18 cellular contexts compared by ENCODE assay signal in genomic region chr11:134574947-134575346, GRCh38.
DNase-seq lines count a peak whose midpoint lies in the region; ATAC-seq, FAIRE-seq and TF ChIP-seq lines count a peak whose summit lies in the region.
"Had no signal": no experiment of that assay in that cellular context is flagged by ENCODE, and none has a peak within 500 bp of the region (broad histone marks: within the 10 kb centered on the region; RNA-seq: fewer than 3 reads in every experiment).

No MANE protein-coding gene starts in this region.

- intact Hi-C loops in left ventricle myocardium inferior (cut with micrococcal nuclease) = no loop called here
- intact Hi-C loops in spleen (cut with DNase I; ENCODE audit: low total_unique reads) = no loop called here
- intact Hi-C loops in transverse colon (cut with DNase I; ENCODE audit: low total_unique reads) = no loop called here

- H2BK15ac ChIP-seq in H1 (ENCODE audit: low read length) = 0 out of 2 replicates have a peak overlapping the region, but pooled peaks have one; percentile 1

- H3K9me3 ChIP-seq in right atrium auricular region (no peaks in the 10 kb centered on the region), left ventricle myocardium inferior (replicated peaks) (no peaks in the 10 kb centered on the region), H1 (ENCODE audit: insufficient read depth in 2 of 2, low read depth in 1 of 2, low read length in 1 of 2) (no peaks in the 10 kb centered on the region), spleen (no peaks in the 10 kb centered on the region), transverse colon (no peaks in the 10 kb centered on the region)
- H3K9me3 ChIP-seq: BLaER1 treated with 17β-estradiol and CSF1 and Interleukin-3, amounts not matched to agents 10 nM and 100 nM had no signal

- TF ChIP-seq CTCF in right atrium auricular region (IDR thresholded peaks at IDR 0.05) (no peak), left ventricle myocardium inferior (IDR thresholded peaks at IDR 0.05; ENCODE audit: borderline replicate concordance) (no peak), H1 (IDR thresholded peaks at IDR 0.05; ENCODE audit: control extremely low read depth in 1 of 3, insufficient read depth in 1 of 3, low read depth in 1 of 3, low read length in 3 of 3) (no peak), spleen (IDR thresholded peaks at IDR 0.05 in 8 of 11, conservative IDR thresholded peaks at IDR 0.05 in 3 of 11) (no peak), transverse colon (IDR thresholded peaks at IDR 0.05) (no peak)

- H3K14ac ChIP-seq in H1 (ENCODE audit: insufficient read length) = no peak overlapping the region

- H3K9ac ChIP-seq in H1 (replicated peaks in 1 of 4; ENCODE audit: extremely low read depth in 1 of 4, low read depth in 3 of 4, low read length in 3 of 4) = no peak overlapping the region
- H3K9ac ChIP-seq: BLaER1 treated with 17β-estradiol and CSF1 and Interleukin-3, amounts not matched to agents 10 nM and 100 nM had no signal

- in situ Hi-C loops in transverse colon (cut with MboI; ENCODE audit: low pct_ligation_motif_present in 1 of 4, low pct_unique_long_range_greater_than_20kb in 1 of 4, low sequenced_read_pairs in 3 of 4) = loop anchor here in 1 of 4 donors (25.0 kb wide), 1 partner anchor 88 kb away; no protein-coding TSS in a partner anchor

- no peak overlapping the region for H3K4ac ChIP-seq in H1 (replicated peaks; ENCODE audit: insufficient read length, low read depth, low read length)

- H2AK5ac ChIP-seq in H1 (ENCODE audit: low read depth, low read length) = no peak overlapping the region

- H3K18ac ChIP-seq in H1 (ENCODE audit: extremely low read depth, low read length) = no peak overlapping the region

- H3K79me1 ChIP-seq in H1 (ENCODE audit: low read depth, low read length) = no peaks in the 10 kb centered on the region

- TF ChIP-seq POLR2A in H1 (IDR thresholded peaks at IDR 0.05; ENCODE audit: control extremely low read depth in 1 of 2, low read depth in 2 of 2, low read length in 2 of 2) (no peak), spleen (IDR thresholded peaks at IDR 0.05) (no peak), transverse colon (IDR thresholded peaks at IDR 0.05) (no peak)

- DNase-seq in right atrium auricular region (ENCODE audit: low spot score) = peak; percentile 43
- DNase-seq in left ventricle myocardium inferior = no peak
- no peak for DNase-seq in H1 (ENCODE audit: low read depth in 1 of 2, low spot score in 2 of 2)
- DNase-seq in left lobe of liver (ENCODE audit: low spot score) = peak; percentile 10
- peak; percentile 62 for DNase-seq in spleen
- DNase-seq in transverse colon = no peak
- DNase-seq: CD8-positive, alpha-beta memory T cell; COR-L47; DMS 273 treated with DMSO at 0.1 percent for 48 hours; DMS53; DND-41; EL; GOT3; H9 had no signal

- H3K27ac ChIP-seq in right atrium auricular region (no peak overlapping the region), left ventricle myocardium inferior (replicated peaks) (no peak overlapping the region), H1 (ENCODE audit: low read depth, low read length) (no peak overlapping the region), spleen (no peak overlapping the region), transverse colon (no peak overlapping the region)
- H3K27ac ChIP-seq: BLaER1 treated with 17β-estradiol and CSF1 and Interleukin-3, amounts not matched to agents 10 nM and 100 nM had no signal

- no peaks in the 10 kb centered on the region for H3K23me2 ChIP-seq in H1 (ENCODE audit: low read depth, low read length)

- H2BK5ac ChIP-seq in H1 (ENCODE audit: low read depth, low read length) = no peak overlapping the region

- no peak overlapping the region for H4K8ac ChIP-seq in H1 (ENCODE audit: extremely low read depth, insufficient read depth, low read length)

- H2BK120ac ChIP-seq in H1 (replicated peaks; ENCODE audit: low read depth, low read length) = no peak overlapping the region

- no peak overlapping the region for H4K91ac ChIP-seq in H1 (replicated peaks; ENCODE audit: insufficient read length, low read length)

- no peak overlapping the region for H3K23ac ChIP-seq in H1 (ENCODE audit: insufficient read length)

- no peaks in the 10 kb centered on the region for H3K79me2 ChIP-seq in H1 (ENCODE audit: control insufficient read depth in 1 of 2, insufficient read depth in 2 of 2, low read length in 2 of 2)

- no peak for ATAC-seq in left lobe of liver
- no peak for ATAC-seq in HG03442 (IDR thresholded peaks at IDR 0.05; ENCODE audit: unreplicated experiment)
- ATAC-seq in esophagus mucosa = no peak
- ATAC-seq: GM12878 had no signal

- H2BK20ac ChIP-seq in H1 (ENCODE audit: low read length) = no peak overlapping the region; the same call in 1 of the 2 replicates

- WGBS in H1 (ENCODE audit: extremely low coverage in 1 of 2, insufficient coverage in 1 of 2, insufficient read length in 1 of 2, insufficient replicate concordance in 2 of 2, low coverage in 1 of 2, low lambda C conversion rate in 2 of 2, missing lambda C conversion rate in 1 of 2), 2 experiments = 93% methylated on average over 8 of the region's 8 CpGs; no CpG with 5 or more reads in 1 of the 2 experiments
- 77 to 92% (median 91%) methylated on average over 8 of the region's 8 CpGs for WGBS in spleen, 5 donors
- 80 to 88% methylated on average over 1 to 8 of the region's 8 CpGs for WGBS in transverse colon (ENCODE audit: low coverage in 1 of 2), 2 donors

- H3K4me3 ChIP-seq in right atrium auricular region (no peak overlapping the region), left ventricle myocardium inferior (no peak overlapping the region), H1 (ENCODE audit: extremely low read depth in 1 of 4, insufficient read depth in 2 of 4, low read depth in 3 of 4, low read length in 4 of 4) (no peak overlapping the region), spleen (no peak overlapping the region), transverse colon (no peak overlapping the region)
- H3K4me3 ChIP-seq: BLaER1 treated with 17β-estradiol and CSF1 and Interleukin-3, amounts not matched to agents 10 nM and 100 nM; GM12878 had no signal

- H3K56ac ChIP-seq in H1 (replicated peaks; ENCODE audit: insufficient read length, low read depth, low read length) = no peak overlapping the region

- POLR2A ChIA-PET in H1 (lab: Charles Lee; ENCODE audit: partially characterized antibody) = no interaction called here

- H3K27me3 ChIP-seq in right atrium auricular region (no peaks in the 10 kb centered on the region), left ventricle myocardium inferior (ENCODE audit: low read depth) (peaks cover 71% of the 10 kb centered on the region), H1 (replicated peaks in 1 of 4; ENCODE audit: control insufficient read depth in 3 of 4, extremely low read depth in 1 of 4, insufficient read depth in 3 of 4, low read length in 3 of 4) (peaks cover 0 to 2% (median 0%) of the 10 kb centered on the region in 4 experiments; a peak in 2 of 7 replicates), spleen (replicated peaks in 1 of 7) (peaks cover 0 to 24% (median 0%) of the 10 kb centered on the region in 7 donors), transverse colon (peaks cover 12% of the 10 kb centered on the region)

- H2AFZ ChIP-seq in H1 (ENCODE audit: low read length) = no peak overlapping the region

- H3K36me3 ChIP-seq in right atrium auricular region (no peaks in the 10 kb centered on the region), left ventricle myocardium inferior (no peaks in the 10 kb centered on the region), H1 (ENCODE audit: control insufficient read depth in 2 of 4, insufficient read depth in 4 of 4, low read length in 3 of 4) (no peaks in the 10 kb centered on the region), spleen (no peaks in the 10 kb centered on the region), transverse colon (no peaks in the 10 kb centered on the region)
- H3K36me3 ChIP-seq: BLaER1 treated with 17β-estradiol and CSF1 and Interleukin-3, amounts not matched to agents 10 nM and 100 nM had no signal

- TF ChIP-seq EP300 in H1 (IDR thresholded peaks at IDR 0.05; ENCODE audit: borderline replicate concordance in 1 of 2, low read depth in 2 of 2, low read length in 2 of 2) (no peak), transverse colon (IDR thresholded peaks at IDR 0.05; ENCODE audit: low read depth) (no peak)

- CTCF ChIA-PET in H1 (lab: Charles Lee; ENCODE audit: partially characterized antibody) = interaction anchor here (0.9 to 1.7 kb wide), 4 partner anchors 10 to 189 kb away, joined by 3 to 5 read pairs (median 4); no protein-coding TSS in a partner anchor

- no peak overlapping the region for H4K5ac ChIP-seq in H1 (ENCODE audit: insufficient read length, low read depth, low read length)

- H2BK12ac ChIP-seq in H1 (ENCODE audit: low read depth, low read length) = no peak overlapping the region

- H3K4me2 ChIP-seq in H1 (ENCODE audit: insufficient read depth in 1 of 2, low read depth in 2 of 2, low read length in 2 of 2) = no peak overlapping the region
- H3K4me2 ChIP-seq: BLaER1 treated with 17β-estradiol and CSF1 and Interleukin-3, amounts not matched to agents 10 nM and 100 nM had no signal

- no peak for FAIRE-seq in H1 (lab: Jason Lieb, UNC)
- FAIRE-seq: GM12878 had no signal

- H3K4me1 ChIP-seq in right atrium auricular region = no peaks in the 10 kb centered on the region
- H3K4me1 ChIP-seq in left ventricle myocardium inferior = peaks cover 10% of the 10 kb centered on the region
- H3K4me1 ChIP-seq in H1 (replicated peaks in 1 of 4; ENCODE audit: control insufficient read depth in 3 of 4, insufficient read depth in 4 of 4, low read length in 3 of 4) = no peaks in the 10 kb centered on the region; a peak in 2 of 7 replicates
- no peaks in the 10 kb centered on the region for H3K4me1 ChIP-seq in spleen
- H3K4me1 ChIP-seq in transverse colon = no peaks in the 10 kb centered on the region
- H3K4me1 ChIP-seq: BLaER1 treated with 17β-estradiol and CSF1 and Interleukin-3, amounts not matched to agents 10 nM and 100 nM had no signal

- H4K20me1 ChIP-seq in H1 (replicated peaks in 1 of 2; ENCODE audit: control insufficient read depth in 1 of 2, insufficient read depth in 2 of 2, low read length in 2 of 2) = no peaks in the 10 kb centered on the region

- no peak for TF ChIP-seq RAD21 in H1 (IDR thresholded peaks at IDR 0.05 in 1 of 2, conservative IDR thresholded peaks at IDR 0.05 in 1 of 2; ENCODE audit: low read depth in 2 of 2, low read length in 2 of 2)

TF ChIP-seq in H1, 55 proteins besides CTCF, POLR2A, EP300 and RAD21 (continues in another document):
- no peak for TF ChIP-seq KDM1A (IDR thresholded peaks at IDR 0.05; ENCODE audit: borderline replicate concordance, low read length)
- TF ChIP-seq EZH2 (IDR thresholded peaks at IDR 0.05; ENCODE audit: low read depth, low read length, severe bottlenecking) = no peak
- TF ChIP-seq RBBP5 (IDR thresholded peaks at IDR 0.05; ENCODE audit: borderline replicate concordance, low read depth, low read length) = no peak
- TF ChIP-seq POLR2AphosphoS5 (IDR thresholded peaks at IDR 0.05; ENCODE audit: low read depth, low read length) = no peak
- no peak for TF ChIP-seq SRF (IDR thresholded peaks at IDR 0.05; ENCODE audit: low read depth, low read length)

Comparison
In these comparisons a context has a peak if more than half of its experiments do, and no peak if none do; other contexts are left out.
1. DNase-seq: peak in right atrium auricular region (single experiment), left lobe of liver (single experiment) and spleen (single experiment); none in left ventricle myocardium inferior (single experiment), H1 (0 of 2) and transverse colon (single experiment).